ENCODE assay signal across 10 cellular contexts in the genomic region with DNA sequence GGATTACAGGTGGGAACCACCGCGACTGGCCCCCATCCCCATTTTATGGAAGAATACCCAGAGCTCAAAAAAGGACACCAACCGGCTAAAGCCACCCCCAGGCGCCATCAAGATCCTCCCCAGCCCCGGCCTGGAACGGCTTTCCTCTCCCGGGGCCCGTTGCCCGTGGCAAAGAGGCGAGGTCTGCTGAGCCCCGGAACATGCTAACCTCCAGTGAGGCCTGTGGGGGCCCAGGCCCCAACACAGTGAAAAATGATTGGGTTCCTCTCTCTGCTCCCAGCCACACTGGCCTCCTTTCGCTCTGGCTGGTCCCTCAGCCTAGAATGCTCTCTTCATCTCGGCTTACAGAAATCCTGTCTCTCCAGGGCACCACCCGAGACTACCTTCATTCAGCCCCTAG. TPM values are rescaled to one million over a fixed set of nuclear protein-coding genes. Genes with fewer than 3 reads are reported as not detected.
DNase-seq lines count a peak whose midpoint lies in the region; ATAC-seq and TF ChIP-seq lines count a peak whose summit lies in the region.
"Had no signal": no experiment of that assay in that cellular context is flagged by ENCODE, and none has a peak within 500 bp of the region (broad histone marks: within the 10 kb centered on the region; RNA-seq: fewer than 3 reads in every experiment).

No MANE protein-coding gene starts in this region.

- H2BK120ac ChIP-seq in neuronal stem cell (ENCODE audit: low read depth, low read length): no peak overlapping the region

- no peak for TF ChIP-seq CTCF in Loucy (conservative IDR thresholded peaks at IDR 0.05; ENCODE audit: low read length)
- no peak for TF ChIP-seq CTCF in endodermal cell (conservative IDR thresholded peaks at IDR 0.05)

- H3K9me3 ChIP-seq in CD4-positive, alpha-beta memory T cell (ENCODE audit: control insufficient read depth in 1 of 2, low read length in 2 of 2): no peaks in the 10 kb centered on the region
- no peaks in the 10 kb centered on the region for H3K9me3 ChIP-seq in Loucy (ENCODE audit: insufficient read depth, low read depth, low read length)
- no peaks in the 10 kb centered on the region for H3K9me3 ChIP-seq in endodermal cell (ENCODE audit: control insufficient read depth, low read length)
- no peaks in the 10 kb centered on the region for H3K9me3 ChIP-seq in neuronal stem cell (replicated peaks in 1 of 2; ENCODE audit: control insufficient read depth in 2 of 2, insufficient read depth in 1 of 2, low read depth in 1 of 2, low read length in 2 of 2)

- peak overlapping the region; percentile 38 for H3K4me2 ChIP-seq in Loucy (ENCODE audit: low read depth, low read length, poor library complexity, severe bottlenecking)
- H3K4me2 ChIP-seq in neuronal stem cell (ENCODE audit: insufficient read depth, low read length, poor library complexity, severe bottlenecking): no peak overlapping the region

- no peak overlapping the region for H3K4ac ChIP-seq in neuronal stem cell (ENCODE audit: low read length)

- H2BK15ac ChIP-seq in neuronal stem cell (ENCODE audit: low read length): peak overlapping the region; percentile 26

- no peak overlapping the region for H4K91ac ChIP-seq in neuronal stem cell (ENCODE audit: low read depth, low read length, poor library complexity)

- no peak overlapping the region for H2BK5ac ChIP-seq in neuronal stem cell (ENCODE audit: low read length)

- H3K4me1 Mint-ChIP-seq in CD4-positive, alpha-beta memory T cell: peaks cover 3 to 10% (median 4%) of the 10 kb centered on the region in 4 donors
- H3K4me1 Mint-ChIP-seq in endodermal cell: peaks cover 41% of the 10 kb centered on the region

- 88 to 90% methylated on average over 8 to 14 of the region's 14 CpGs for WGBS in endodermal cell (ENCODE audit: insufficient coverage in 1 of 2, insufficient read length in 1 of 2), 2 experiments
- no CpG with 5 or more reads among the region's 14 CpGs for WGBS in neuronal stem cell (ENCODE audit: extremely low coverage in 2 of 2, insufficient read length in 2 of 2, insufficient replicate concordance in 1 of 2), 2 donors

- no peaks in the 10 kb centered on the region for H3K9me2 ChIP-seq in Loucy (replicated peaks; ENCODE audit: low read depth, low read length)

- no peaks in the 10 kb centered on the region for H3K36me3 Mint-ChIP-seq in CD4-positive, alpha-beta memory T cell
- no peaks in the 10 kb centered on the region for H3K36me3 Mint-ChIP-seq in endodermal cell (ENCODE audit: low read depth)

- ATAC-seq in HG03196 (IDR thresholded peaks at IDR 0.05; ENCODE audit: unreplicated experiment): no peak

- no peak overlapping the region for H3K14ac ChIP-seq in neuronal stem cell (ENCODE audit: low read length)

- H4K20me1 ChIP-seq in Loucy (ENCODE audit: insufficient read depth, low read length, poor library complexity, severe bottlenecking): no peaks in the 10 kb centered on the region

- peak overlapping the region; percentile 58 for H3K18ac ChIP-seq in neuronal stem cell (ENCODE audit: low read length)

- peaks cover 7% of the 10 kb centered on the region; the same call in 1 of the 2 replicates for H3K79me2 ChIP-seq in Loucy (ENCODE audit: insufficient read depth, low read length)

- H3K4me1 ChIP-seq in CD4-positive, alpha-beta memory T cell (ENCODE audit: insufficient read depth, low read length): no peaks in the 10 kb centered on the region
- H3K4me1 ChIP-seq in Loucy (ENCODE audit: insufficient read depth, low read length, poor library complexity, severe bottlenecking) (peaks cover 3% of the 10 kb centered on the region), endodermal cell (ENCODE audit: control insufficient read depth, insufficient read depth, low read length) (peaks cover 17% of the 10 kb centered on the region), neuronal stem cell (ENCODE audit: control insufficient read depth in 2 of 2, insufficient read depth in 1 of 2, low read depth in 1 of 2, low read length in 2 of 2) (peaks cover 32 to 38% of the 10 kb centered on the region in 2 donors)

- H2BK12ac ChIP-seq in neuronal stem cell (ENCODE audit: low read length): no peak overlapping the region

- H3K9me3 Mint-ChIP-seq in CD4-positive, alpha-beta memory T cell: peaks cover 0 to 2% (median 0%) of the 10 kb centered on the region in 8 donors
- no peaks in the 10 kb centered on the region for H3K9me3 Mint-ChIP-seq in endodermal cell

- no peaks in the 10 kb centered on the region for H3K36me3 ChIP-seq in CD4-positive, alpha-beta memory T cell (ENCODE audit: insufficient read depth, low read length)
- no peaks in the 10 kb centered on the region for H3K36me3 ChIP-seq in Loucy (ENCODE audit: insufficient read depth, low read length)
- H3K36me3 ChIP-seq in endodermal cell (ENCODE audit: control insufficient read depth, insufficient read depth, low read length): no peaks in the 10 kb centered on the region
- H3K36me3 ChIP-seq in neuronal stem cell (replicated peaks in 1 of 2; ENCODE audit: control insufficient read depth in 2 of 2, insufficient read depth in 2 of 2, low read length in 2 of 2): no peaks in the 10 kb centered on the region

- peak overlapping the region in 6 of 8 donors; percentile 27 to 62 (median 49) for H3K4me3 Mint-ChIP-seq in CD4-positive, alpha-beta memory T cell
- H3K4me3 Mint-ChIP-seq in endodermal cell: peak overlapping the region; percentile 3

- intact Hi-C loops in CD4-positive, alpha-beta memory T cell (cut with micrococcal nuclease): no loop called here

- H3K79me1 ChIP-seq in neuronal stem cell (ENCODE audit: low read depth, low read length): no peaks in the 10 kb centered on the region

- no peak overlapping the region for H3K27ac Mint-ChIP-seq in CD4-positive, alpha-beta memory T cell
- peak overlapping the region; percentile 57 for H3K27ac Mint-ChIP-seq in endodermal cell

- CTCF ChIA-PET in CD4-positive, alpha-beta memory T cell (lab: Charles Lee; ENCODE audit: partially characterized antibody): no interaction called here

- no peak overlapping the region for H3K27ac ChIP-seq in CD4-positive, alpha-beta memory T cell (ENCODE audit: low read depth, low read length)
- H3K27ac ChIP-seq in endodermal cell (ENCODE audit: low read depth, low read length) (no peak overlapping the region), neuronal stem cell (replicated peaks; ENCODE audit: low read length) (no peak overlapping the region)

- no peaks in the 10 kb centered on the region for H3K27me3 ChIP-seq in CD4-positive, alpha-beta memory T cell (ENCODE audit: insufficient read depth, low read length)
- H3K27me3 ChIP-seq in Loucy (ENCODE audit: insufficient read depth, low read length, poor library complexity, severe bottlenecking): no peaks in the 10 kb centered on the region
- no peaks in the 10 kb centered on the region for H3K27me3 ChIP-seq in endodermal cell (ENCODE audit: control insufficient read depth, insufficient read depth, low read length, poor library complexity, severe bottlenecking)
- no peaks in the 10 kb centered on the region for H3K27me3 ChIP-seq in neuronal stem cell (ENCODE audit: control insufficient read depth in 3 of 3, insufficient read depth in 3 of 3, low read depth in 1 of 3, low read length in 3 of 3)

- peaks cover 11 to 14% of the 10 kb centered on the region in 2 donors for H3K27me3 Mint-ChIP-seq in CD4-positive, alpha-beta memory T cell
- peaks cover 2% of the 10 kb centered on the region for H3K27me3 Mint-ChIP-seq in endodermal cell (ENCODE audit: insufficient read depth)

- H3K23ac ChIP-seq in neuronal stem cell (ENCODE audit: low read depth, low read length, poor library complexity): no peak overlapping the region

- POLR2A ChIA-PET in CD4-positive, alpha-beta memory T cell (lab: Charles Lee; ENCODE audit: partially characterized antibody): no interaction called here

- no peak for DNase-seq in CD4-positive, alpha-beta memory T cell
- DNase-seq in endodermal cell (peak; percentile 62), neuronal stem cell (ENCODE audit: low spot score) (no peak), NCI-H1048 (lab: John Stamatoyannopoulos, UW) (no peak), activated gamma-delta T cell (lab: John Stamatoyannopoulos, UW) (no peak), NCI-H524 treated with DMSO at 0.1 percent for 48 hours (lab: John Stamatoyannopoulos, UW) (no peak)
- DNase-seq: NCI-H345, substantia nigra had no signal

- H2AK5ac ChIP-seq in neuronal stem cell (ENCODE audit: low read depth, low read length): no peak overlapping the region

- H2AFZ ChIP-seq in Loucy (ENCODE audit: low read length) (no peak overlapping the region), neuronal stem cell (ENCODE audit: low read length) (peak overlapping the region; percentile 73)

- H4K8ac ChIP-seq in neuronal stem cell (ENCODE audit: low read depth, low read length): no peak overlapping the region

- H3K9ac ChIP-seq in Loucy (ENCODE audit: low read depth, low read length, poor library complexity, severe bottlenecking): peak overlapping the region; percentile 77
- no peak overlapping the region for H3K9ac ChIP-seq in endodermal cell (ENCODE audit: extremely low read depth, low read length, poor library complexity, severe bottlenecking)
- no peak overlapping the region for H3K9ac ChIP-seq in neuronal stem cell (ENCODE audit: low read depth, low read length, poor library complexity)

- H3F3A ChIP-seq in Loucy (ENCODE audit: low read depth): no peaks in the 10 kb centered on the region

- no peak overlapping the region for H3K4me3 ChIP-seq in CD4-positive, alpha-beta memory T cell (ENCODE audit: low read length in 2 of 2)
- peak overlapping the region; percentile 62 for H3K4me3 ChIP-seq in Loucy (ENCODE audit: low read length, poor library complexity, severe bottlenecking)
- no peak overlapping the region for H3K4me3 ChIP-seq in endodermal cell (ENCODE audit: low read length)
- no peak overlapping the region for H3K4me3 ChIP-seq in neuronal stem cell (ENCODE audit: low read length in 2 of 2)

RNA-seq across cellular contexts. Expression of a gene that starts 46.5 kb away (rescaled TPM):
- under 1 TPM; 0.09 to 0.11 TPM for total RNA-seq in CD4-positive, alpha-beta memory T cell
- not detected for polyA plus RNA-seq in CD4-positive, alpha-beta memory T cell
- total RNA-seq in endodermal cell: 100 to 1,000 TPM; 190 to 213 TPM
- 16.0 TPM for polyA plus RNA-seq in endodermal cell (2013, experiment 1 of 2)
- polyA plus RNA-seq in endodermal cell (2013, experiment 2 of 2): 17.3 TPM
- 0.98 TPM for polyA plus RNA-seq in neuronal stem cell (2013, experiment 1 of 2)
- polyA plus RNA-seq in neuronal stem cell (2013, experiment 2 of 2): 1.0 TPM

Comparison
In these comparisons a context has a peak if more than half of its experiments do, and no peak if none do; other contexts are left out.
1. RNA of a gene that starts 46.5 kb away (total RNA-seq): 190 to 213 TPM in endodermal cell; 0.09 to 0.11 TPM in CD4-positive, alpha-beta memory T cell; every median in the first group is over 100 times any median in the second.